Comparison of ENCODE assay signal across 10 cellular contexts in genomic region chr7:99949645-99950228, GRCh38. TPM values are rescaled to one million over a fixed set of nuclear protein-coding genes. Genes with fewer than 3 reads are reported as not detected.
A peak's percentile ranks its signal among the peaks of the same experiment; 100 is the strongest.
DNase-seq lines count a peak whose midpoint lies in the region; ATAC-seq and TF ChIP-seq lines count a peak whose summit lies in the region.
"Had no signal": no experiment of that assay in that cellular context is flagged by ENCODE, and none has a peak within 500 bp of the region (broad histone marks: within the 10 kb centered on the region; RNA-seq: fewer than 3 reads in every experiment).

No MANE protein-coding gene starts in this region.

- H3K9me3 ChIP-seq in DOHH2 (ENCODE audit: control insufficient read depth, insufficient read depth, low read length) (peaks cover 7% of the 10 kb centered on the region), MM.1S (replicated peaks; ENCODE audit: insufficient read depth, low read length) (no peaks in the 10 kb centered on the region), smooth muscle cell (replicated peaks; ENCODE audit: low read depth) (no peaks in the 10 kb centered on the region)
- no peaks in the 10 kb centered on the region for H3K9me3 ChIP-seq in naive thymus-derived CD4-positive, alpha-beta T cell (ENCODE audit: control insufficient read depth in 2 of 3, low read length in 3 of 3)

- intact Hi-C loops in naive thymus-derived CD4-positive, alpha-beta T cell (cut with micrococcal nuclease) = loop anchor here (1.0 kb wide), 2 partner anchors 20 to 36 kb away; partner anchors contain the start of gene GJC3 (in 1 of the 2)

- H3K4me3 Mint-ChIP-seq in naive thymus-derived CD4-positive, alpha-beta T cell = no peak overlapping the region
- H3K4me3 Mint-ChIP-seq: activated naive CD8-positive, alpha-beta T cell treated with anti-CD3 and anti-CD28 coated beads, Interleukin-2, amount 50 U/mL, for 24 hours had no signal

- H3K27me3 ChIP-seq in DOHH2 (ENCODE audit: control insufficient read depth, low read length) = no peaks in the 10 kb centered on the region
- H3K27me3 ChIP-seq in MM.1S (replicated peaks; ENCODE audit: insufficient read depth, low read length) = peaks cover 5% of the 10 kb centered on the region; the same call in 1 of the 2 replicates
- H3K27me3 ChIP-seq in brain microvascular endothelial cell (replicated peaks) = no peaks in the 10 kb centered on the region
- no peaks in the 10 kb centered on the region for H3K27me3 ChIP-seq in naive thymus-derived CD4-positive, alpha-beta T cell (ENCODE audit: control insufficient read depth in 2 of 2, insufficient read depth in 2 of 2, low read length in 2 of 2)
- H3K27me3 ChIP-seq in smooth muscle cell (ENCODE audit: low read depth) = no peaks in the 10 kb centered on the region
- no peaks in the 10 kb centered on the region for H3K27me3 ChIP-seq in H7 (ENCODE audit: control insufficient read depth, insufficient read depth, low read length)

- H3K27ac Mint-ChIP-seq in naive thymus-derived CD4-positive, alpha-beta T cell = no peak overlapping the region
- H3K27ac Mint-ChIP-seq: activated naive CD8-positive, alpha-beta T cell treated with anti-CD3 and anti-CD28 coated beads, Interleukin-2, amount 50 U/mL, for 24 hours had no signal

- in situ Hi-C loops in brain microvascular endothelial cell (cut with HindIII; ENCODE audit: low pct_ligation_motif_present, low sequenced_read_pairs) = no loop called here

- H3K79me2 ChIP-seq in DOHH2 (ENCODE audit: control insufficient read depth, low read length) (no peaks in the 10 kb centered on the region), MM.1S (ENCODE audit: low read length) (no peaks in the 10 kb centered on the region), smooth muscle cell (ENCODE audit: low read depth) (no peaks in the 10 kb centered on the region)

- TF ChIP-seq CTCF in DOHH2 (IDR thresholded peaks at IDR 0.05; ENCODE audit: low read depth, low read length, poor library complexity, severe bottlenecking) = peak; percentile 67
- TF ChIP-seq CTCF in MM.1S (IDR thresholded peaks at IDR 0.05; ENCODE audit: low read length) = peak; percentile 36
- TF ChIP-seq CTCF in brain microvascular endothelial cell (IDR thresholded peaks at IDR 0.05; ENCODE audit: low read depth, low read length, missing control alignments) = peak; percentile 42
- no peak for TF ChIP-seq CTCF in smooth muscle cell (IDR thresholded peaks at IDR 0.05; ENCODE audit: borderline replicate concordance, insufficient read depth, poor library complexity, severe bottlenecking)

- H2AFZ ChIP-seq in MM.1S (ENCODE audit: low read length) (no peak overlapping the region), smooth muscle cell (ENCODE audit: low read depth) (no peak overlapping the region)

- H3K4me1 ChIP-seq in DOHH2 (ENCODE audit: control insufficient read depth, low read length) (peaks cover 21% of the 10 kb centered on the region), MM.1S (ENCODE audit: low read length) (no peaks in the 10 kb centered on the region), smooth muscle cell (ENCODE audit: low read depth) (no peaks in the 10 kb centered on the region)
- no peaks in the 10 kb centered on the region for H3K4me1 ChIP-seq in naive thymus-derived CD4-positive, alpha-beta T cell (ENCODE audit: control insufficient read depth in 2 of 2, insufficient read depth in 2 of 2, low read length in 2 of 2)

- H3K4me1 Mint-ChIP-seq in naive thymus-derived CD4-positive, alpha-beta T cell = peaks cover 0 to 10% (median under 1%) of the 10 kb centered on the region in 7 donors

- H3K36me3 ChIP-seq in DOHH2 (ENCODE audit: control insufficient read depth, low read length) (no peaks in the 10 kb centered on the region), MM.1S (replicated peaks; ENCODE audit: insufficient read depth, low read length) (no peaks in the 10 kb centered on the region), brain microvascular endothelial cell (replicated peaks) (no peaks in the 10 kb centered on the region), smooth muscle cell (ENCODE audit: low read depth) (no peaks in the 10 kb centered on the region), H7 (replicated peaks; ENCODE audit: control insufficient read depth, insufficient read depth, low read length) (no peaks in the 10 kb centered on the region)
- H3K36me3 ChIP-seq in naive thymus-derived CD4-positive, alpha-beta T cell (ENCODE audit: control insufficient read depth in 2 of 3, insufficient read depth in 3 of 3, low read length in 3 of 3) = no peaks in the 10 kb centered on the region

- H3K9ac ChIP-seq in MM.1S (ENCODE audit: low read length) = no peak overlapping the region
- no peak overlapping the region for H3K9ac ChIP-seq in smooth muscle cell (ENCODE audit: low read depth)

- POLR2A ChIA-PET in naive thymus-derived CD4-positive, alpha-beta T cell (lab: Charles Lee) = interaction anchor here (1.8 to 2.0 kb wide), 2 partner anchors 20 to 35 kb away, joined by 6 to 7 read pairs; partner anchors contain the start of gene GJC3

- ATAC-seq in naive thymus-derived CD4-positive, alpha-beta T cell = no peak
- ATAC-seq: activated naive CD8-positive, alpha-beta T cell treated with anti-CD3 and anti-CD28 coated beads, Interleukin-2, amount 50 U/mL, for 24 hours; stimulated activated naive CD8-positive, alpha-beta T cell treated with anti-CD3 and anti-CD28 coated beads, Interleukin-15, Interleukin-2, amounts not matched to agents 100 U/mL and 50 U/mL, for 24 hours had no signal

- CTCF ChIA-PET in naive thymus-derived CD4-positive, alpha-beta T cell (lab: Charles Lee) = interaction anchor here (0.6 to 3.4 kb wide), 8 partner anchors 14 to 97 kb away, joined by 3 to 19 read pairs (median 4); partner anchors contain the start of genes GJC3 and TRIM4

- WGBS in smooth muscle cell (ENCODE audit: low lambda C conversion rate) = 70% methylated on average over 3 of the region's 3 CpGs

- H4K20me1 ChIP-seq in DOHH2 (ENCODE audit: control insufficient read depth, insufficient read depth, low read depth, low read length) (no peaks in the 10 kb centered on the region), MM.1S (ENCODE audit: insufficient read depth, low read length) (no peaks in the 10 kb centered on the region), smooth muscle cell (ENCODE audit: low read depth) (no peaks in the 10 kb centered on the region)

- DNase-seq in MM.1S (no peak), brain microvascular endothelial cell (no peak), NCI-H510A treated with DMSO at 0.1 percent for 48 hours (lab: John Stamatoyannopoulos, UW) (no peak), smooth muscle cell (lab: John Stamatoyannopoulos, UW; ENCODE audit: unreplicated experiment) (no peak), H7 (no peak)
- DNase-seq in naive thymus-derived CD4-positive, alpha-beta T cell = peak in 5 of 9 donors; percentile 17 to 38 (median 28)
- DNase-seq in stimulated activated CD4-positive, alpha-beta T cell treated with anti-CD3 and anti-CD28 coated beads, Interleukin-1b, Interleukin-23, amount 100 ng/mL, for 48 hours = no peak
- DNase-seq: activated naive CD8-positive, alpha-beta T cell treated with anti-CD3 and anti-CD28 coated beads, Interleukin-2, amount 50 U/mL, for 24 hours; stimulated activated naive CD8-positive, alpha-beta T cell treated with anti-CD3 and anti-CD28 coated beads, Interleukin-15, Interleukin-2, amounts not matched to agents 100 U/mL and 50 U/mL, for 24 hours had no signal

- H3K4me3 ChIP-seq in DOHH2 (ENCODE audit: low read length) = no peak overlapping the region
- H3K4me3 ChIP-seq in MM.1S (ENCODE audit: low read length) = no peak overlapping the region
- no peak overlapping the region for H3K4me3 ChIP-seq in brain microvascular endothelial cell (ENCODE audit: low read depth, low read length)
- no peak overlapping the region for H3K4me3 ChIP-seq in naive thymus-derived CD4-positive, alpha-beta T cell (ENCODE audit: low read length)
- H3K4me3 ChIP-seq in smooth muscle cell = no peak overlapping the region
- H3K4me3 ChIP-seq in H7 (ENCODE audit: insufficient read depth, low read depth, low read length) = no peak overlapping the region

- H3K4me2 ChIP-seq in DOHH2 (ENCODE audit: low read length) = no peak overlapping the region
- no peak overlapping the region for H3K4me2 ChIP-seq in MM.1S (ENCODE audit: low read depth, low read length)
- no peak overlapping the region for H3K4me2 ChIP-seq in smooth muscle cell

- H3K9me3 Mint-ChIP-seq in naive thymus-derived CD4-positive, alpha-beta T cell = peaks cover 0 to 15% (median 0%) of the 10 kb centered on the region in 11 donors
- H3K9me3 Mint-ChIP-seq: activated naive CD8-positive, alpha-beta T cell treated with anti-CD3 and anti-CD28 coated beads, Interleukin-2, amount 50 U/mL, for 24 hours had no signal

- H3K27ac ChIP-seq in DOHH2 (ENCODE audit: low read depth, low read length) (no peak overlapping the region), MM.1S (ENCODE audit: low read length) (no peak overlapping the region), brain microvascular endothelial cell (no peak overlapping the region), smooth muscle cell (ENCODE audit: low read depth) (no peak overlapping the region)
- H3K27ac ChIP-seq in naive thymus-derived CD4-positive, alpha-beta T cell (ENCODE audit: low read depth, low read length) = no peak overlapping the region

- no peaks in the 10 kb centered on the region for H3F3A ChIP-seq in DOHH2 (ENCODE audit: control insufficient read depth, insufficient read depth)
- H3F3A ChIP-seq in MM.1S (ENCODE audit: insufficient read depth, low read length) = no peaks in the 10 kb centered on the region
- no peaks in the 10 kb centered on the region for H3F3A ChIP-seq in smooth muscle cell (ENCODE audit: low read depth)

- peaks cover 0 to 3% (median 0%) of the 10 kb centered on the region in 5 donors for H3K36me3 Mint-ChIP-seq in naive thymus-derived CD4-positive, alpha-beta T cell

- H3K9me2 ChIP-seq in DOHH2 (replicated peaks; ENCODE audit: control insufficient read depth, low read length) = no peaks in the 10 kb centered on the region
- H3K9me2 ChIP-seq in MM.1S (replicated peaks; ENCODE audit: insufficient read depth, low read length) = no peaks in the 10 kb centered on the region

- peaks cover 0 to 14% (median 0%) of the 10 kb centered on the region in 5 donors for H3K27me3 Mint-ChIP-seq in naive thymus-derived CD4-positive, alpha-beta T cell

RNA-seq across cellular contexts. Expression of gene GJC3, which starts 20.3 kb away (rescaled TPM):
- total RNA-seq in naive thymus-derived CD4-positive, alpha-beta T cell = 1 to 10 TPM in 1 of 5 experiments, under 1 TPM in 3, not detected in 1; 0.41 to 1.1 (median 0.58) TPM
- polyA plus RNA-seq in naive thymus-derived CD4-positive, alpha-beta T cell = under 1 TPM; 0.61 to 0.92 TPM
- not detected in 2 replicates for total RNA-seq in smooth muscle cell
- not detected in 2 replicates for polyA plus RNA-seq in smooth muscle cell
- total RNA-seq in H7 (2014; rRNA removed; shearing (Covaris generic)) = 0.10 and 0.37 TPM in 2 replicates

RNA-seq across cellular contexts. Expression of gene AZGP1, which starts 26.1 kb away (rescaled TPM):
- total RNA-seq in naive thymus-derived CD4-positive, alpha-beta T cell = not detected
- not detected for polyA plus RNA-seq in naive thymus-derived CD4-positive, alpha-beta T cell
- 0.94 and 4.5 TPM in 2 replicates for total RNA-seq in smooth muscle cell
- polyA plus RNA-seq in smooth muscle cell = not detected in 2 replicates
- total RNA-seq in H7 (2014; rRNA removed; shearing (Covaris generic)) = not detected in 2 replicates

RNA-seq across cellular contexts. Expression of gene TRIM4, which starts 30.4 kb away (rescaled TPM):
- total RNA-seq in naive thymus-derived CD4-positive, alpha-beta T cell = 10 to 100 TPM; 30.1 to 75.0 (median 37.6) TPM
- polyA plus RNA-seq in naive thymus-derived CD4-positive, alpha-beta T cell = 10 to 100 TPM; 31.9 to 37.8 TPM
- not detected in 2 replicates for total RNA-seq in smooth muscle cell
- polyA plus RNA-seq in smooth muscle cell = not detected in 2 replicates
- 0.28 TPM in 1 of 2 replicates, not detected in the other for total RNA-seq in H7 (2014; rRNA removed; shearing (Covaris generic))

Comparison
In these comparisons a context has a peak if more than half of its experiments do, and no peak if none do; other contexts are left out.
1. DNase-seq: peak in naive thymus-derived CD4-positive, alpha-beta T cell (5 of 9); none in MM.1S (single experiment), brain microvascular endothelial cell (single experiment), NCI-H510A treated with DMSO at 0.1 percent for 48 hours (single experiment), stimulated activated CD4-positive, alpha-beta T cell treated with anti-CD3 and anti-CD28 coated beads, Interleukin-1b, Interleukin-23, amount 100 ng/mL, for 48 hours (single experiment), smooth muscle cell (single experiment) and H7 (single experiment).
2. RNA of gene TRIM4, which starts 30.4 kb away (total RNA-seq): 30.1 to 75.0 TPM in naive thymus-derived CD4-positive, alpha-beta T cell; 0.28 TPM in H7 and not detected in smooth muscle cell; every median in the first group is over 10 times any median in the second.